9 cellular contexts compared by ENCODE assay signal in the genomic region with DNA sequence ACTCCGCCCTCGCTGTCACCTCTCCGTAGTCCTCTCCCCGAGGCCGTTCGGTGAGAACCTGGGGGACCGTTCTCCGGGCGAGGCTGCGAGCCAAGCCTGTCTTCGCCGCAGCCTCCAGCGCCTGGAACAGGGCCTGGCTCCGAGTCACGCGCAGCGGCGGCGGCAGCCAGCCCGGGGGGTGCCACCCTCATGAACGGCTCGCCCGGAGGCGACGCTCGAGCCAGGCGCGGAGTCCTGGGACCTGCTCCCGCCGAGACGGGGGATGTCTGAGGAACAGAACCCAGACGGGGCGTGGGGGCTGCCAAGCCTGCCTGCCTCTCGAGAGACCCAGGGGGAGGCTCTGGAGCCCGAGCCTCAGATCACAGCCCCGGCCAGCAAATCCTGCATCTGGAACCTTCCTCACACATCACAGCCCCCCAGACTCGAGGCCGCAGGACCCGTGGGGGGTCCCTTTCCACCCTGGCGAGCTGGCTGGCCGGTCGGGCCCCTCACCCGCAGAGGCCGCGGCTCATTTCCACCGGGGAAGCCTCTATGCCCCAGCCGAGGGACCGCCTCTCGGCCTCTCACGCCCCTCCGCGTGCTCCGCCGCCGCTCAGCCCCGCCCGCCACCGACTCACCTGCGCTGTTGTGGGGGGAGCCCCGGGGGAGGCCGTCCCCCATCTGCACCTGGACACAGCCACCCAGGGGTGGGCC. TPM values are rescaled to one million over a fixed set of nuclear protein-coding genes. Genes with fewer than 3 reads are reported as not detected.
DNase-seq lines count a peak whose midpoint lies in the region; ATAC-seq and TF ChIP-seq lines count a peak whose summit lies in the region.
"Had no signal": no experiment of that assay in that cellular context is flagged by ENCODE, and none has a peak within 500 bp of the region (broad histone marks: within the 10 kb centered on the region; RNA-seq: fewer than 3 reads in every experiment).

No MANE protein-coding gene starts in this region.

- H3K27me3 ChIP-seq in CD4-positive, alpha-beta T cell (ENCODE audit: control insufficient read depth, insufficient read depth, low read length): peaks cover 41% of the 10 kb centered on the region

- peak overlapping the region; percentile 66 for H3K4me3 Mint-ChIP-seq in CD4-positive, alpha-beta T cell
- no peak overlapping the region for H3K4me3 Mint-ChIP-seq in natural killer cell treated with Interleukin-12 subunit alpha and Interleukin-12 subunit beta and Interleukin-15 and Interleukin-18, amount 100 ng/mL, for 72 hours

- no peak for TF ChIP-seq CTCF in CD4-positive, alpha-beta T cell (IDR thresholded peaks at IDR 0.05)

- POLR2A ChIA-PET in CD4-positive, alpha-beta T cell (lab: Charles Lee): interaction anchor here (1.3 to 2.4 kb wide), 2 partner anchors 16 to 129 kb away, joined by 3 to 8 read pairs; a partner anchor contains a TSS

- no peak overlapping the region for H3K27ac Mint-ChIP-seq in CD4-positive, alpha-beta T cell
- H3K27ac Mint-ChIP-seq in natural killer cell treated with Interleukin-12 subunit alpha and Interleukin-12 subunit beta and Interleukin-15 and Interleukin-18, amount 100 ng/mL, for 72 hours: no peak overlapping the region

- no peaks in the 10 kb centered on the region for H3K9me3 Mint-ChIP-seq in CD4-positive, alpha-beta T cell
- no peaks in the 10 kb centered on the region for H3K9me3 Mint-ChIP-seq in natural killer cell treated with Interleukin-12 subunit alpha and Interleukin-12 subunit beta and Interleukin-15 and Interleukin-18, amount 100 ng/mL, for 72 hours
- H3K9me3 Mint-ChIP-seq: activated naive CD4-positive, alpha-beta T cell treated with anti-CD3 and anti-CD28 coated beads, Interleukin-2, amount 50 U/mL, for 24 hours had no signal

- CTCF ChIA-PET in CD4-positive, alpha-beta T cell (lab: Charles Lee): interaction anchor here (3.1 kb wide), 1 partner anchor 15 kb away, joined by 15 read pairs; a partner anchor contains a TSS

- H3K9me3 ChIP-seq in CD4-positive, alpha-beta T cell (ENCODE audit: control insufficient read depth, low read length): no peaks in the 10 kb centered on the region

- H3K36me3 Mint-ChIP-seq in CD4-positive, alpha-beta T cell (ENCODE audit: low read depth): peaks cover 3% of the 10 kb centered on the region
- no peaks in the 10 kb centered on the region for H3K36me3 Mint-ChIP-seq in natural killer cell treated with Interleukin-12 subunit alpha and Interleukin-12 subunit beta and Interleukin-15 and Interleukin-18, amount 100 ng/mL, for 72 hours

- intact Hi-C loops in CD4-positive, alpha-beta T cell (cut with DNase I, micrococcal nuclease): no loop called here

- no peak overlapping the region for H3K27ac ChIP-seq in CD4-positive, alpha-beta T cell (ENCODE audit: low read depth, low read length)

- peak in 4 of 10 experiments; percentile 29 to 51 (median 44) for DNase-seq in CD4-positive, alpha-beta T cell
- DNase-seq in T-helper 1 cell: peak in 3 of 5 donors; percentile 12 to 25 (median 25)
- peak; percentile 60 for DNase-seq in epidermal melanocyte (ENCODE audit: insufficient read length, low spot score)
- DNase-seq in natural killer cell treated with Interleukin-12 subunit alpha and Interleukin-12 subunit beta and Interleukin-15 and Interleukin-18, amount 100 ng/mL, for 72 hours (ENCODE audit: low spot score): no peak
- DNase-seq in NCI-H2029 treated with DMSO at 0.1 percent for 48 hours (lab: John Stamatoyannopoulos, UW): no peak

- ATAC-seq in CD4-positive, alpha-beta T cell (ENCODE audit: poor library complexity): peak; percentile 46
- ATAC-seq in natural killer cell treated with Interleukin-12 subunit alpha and Interleukin-12 subunit beta and Interleukin-15 and Interleukin-18, amount 100 ng/mL, for 72 hours: peak; percentile 15 to 28
- no peak for ATAC-seq in HG02870 (IDR thresholded peaks at IDR 0.05; ENCODE audit: unreplicated experiment)
- ATAC-seq in GM18498 (IDR thresholded peaks at IDR 0.05; ENCODE audit: unreplicated experiment): no peak
- ATAC-seq in HG03342 (IDR thresholded peaks at IDR 0.05; ENCODE audit: unreplicated experiment): no peak

- H3K4me1 Mint-ChIP-seq in CD4-positive, alpha-beta T cell (ENCODE audit: low read depth): peaks cover 23% of the 10 kb centered on the region
- H3K4me1 Mint-ChIP-seq in natural killer cell treated with Interleukin-12 subunit alpha and Interleukin-12 subunit beta and Interleukin-15 and Interleukin-18, amount 100 ng/mL, for 72 hours (ENCODE audit: low read depth in 2 of 2): peaks cover 5 to 31% of the 10 kb centered on the region in 2 donors

- peaks cover 48% of the 10 kb centered on the region for H3K27me3 Mint-ChIP-seq in CD4-positive, alpha-beta T cell
- H3K27me3 Mint-ChIP-seq in natural killer cell treated with Interleukin-12 subunit alpha and Interleukin-12 subunit beta and Interleukin-15 and Interleukin-18, amount 100 ng/mL, for 72 hours: peaks cover 17 to 24% of the 10 kb centered on the region in 2 donors

RNA-seq across cellular contexts. Expression of a gene that starts 4.1 kb away (rescaled TPM):
- under 1 TPM; 0.56 to 0.60 TPM for total RNA-seq in CD4-positive, alpha-beta T cell
- not detected for total RNA-seq in natural killer cell treated with Interleukin-12 subunit alpha and Interleukin-12 subunit beta and Interleukin-15 and Interleukin-18, amount 100 ng/mL, for 72 hours

RNA-seq across cellular contexts. Expression of a gene that starts 15.9 kb away (rescaled TPM):
- total RNA-seq in CD4-positive, alpha-beta T cell: 10 to 100 TPM; 12.2 to 12.9 TPM
- total RNA-seq in natural killer cell treated with Interleukin-12 subunit alpha and Interleukin-12 subunit beta and Interleukin-15 and Interleukin-18, amount 100 ng/mL, for 72 hours: 1 to 10 TPM in 1 of 2 donors, under 1 TPM in 1; 0.40 to 3.2 TPM

RNA-seq across cellular contexts. Expression of a gene that starts 36.2 kb away (rescaled TPM):
- 1 to 10 TPM; 7.6 to 8.4 TPM for total RNA-seq in CD4-positive, alpha-beta T cell
- 100 to 1,000 TPM in 1 of 2 donors, 10 to 100 TPM in 1; 34.7 to 115 TPM for total RNA-seq in natural killer cell treated with Interleukin-12 subunit alpha and Interleukin-12 subunit beta and Interleukin-15 and Interleukin-18, amount 100 ng/mL, for 72 hours

RNA-seq across cellular contexts. Expression of a gene that starts 58.5 kb away (rescaled TPM):
- total RNA-seq in CD4-positive, alpha-beta T cell: under 1 TPM; 0.20 to 0.22 TPM
- total RNA-seq in natural killer cell treated with Interleukin-12 subunit alpha and Interleukin-12 subunit beta and Interleukin-15 and Interleukin-18, amount 100 ng/mL, for 72 hours: under 1 TPM; 0.14 to 0.25 TPM

Comparison
In these comparisons a context has a peak if more than half of its experiments do, and no peak if none do; other contexts are left out.
1. ATAC-seq: peak in CD4-positive, alpha-beta T cell (single experiment) and natural killer cell treated with Interleukin-12 subunit alpha and Interleukin-12 subunit beta and Interleukin-15 and Interleukin-18, amount 100 ng/mL, for 72 hours (2 of 2); none in HG02870 (single experiment), GM18498 (single experiment) and HG03342 (single experiment).
2. DNase-seq: peak in T-helper 1 cell (3 of 5) and epidermal melanocyte (single experiment); none in natural killer cell treated with Interleukin-12 subunit alpha and Interleukin-12 subunit beta and Interleukin-15 and Interleukin-18, amount 100 ng/mL, for 72 hours (single experiment) and NCI-H2029 treated with DMSO at 0.1 percent for 48 hours (single experiment).